Comparison of ENCODE assay signal across 10 cellular contexts in genomic region chr15:89121414-89121813, GRCh38. TPM values are rescaled to one million over a fixed set of nuclear protein-coding genes. Genes with fewer than 3 reads are reported as not detected.
A peak's percentile ranks its signal among the peaks of the same experiment; 100 is the strongest.
DNase-seq lines count a peak whose midpoint lies in the region; ATAC-seq, FAIRE-seq and TF ChIP-seq lines count a peak whose summit lies in the region.
"Had no signal": no experiment of that assay in that cellular context is flagged by ENCODE, and none has a peak within 500 bp of the region (broad histone marks: within the 10 kb centered on the region; RNA-seq: fewer than 3 reads in every experiment).

No MANE protein-coding gene starts in this region.

- no peaks in the 10 kb centered on the region for H3K27me3 ChIP-seq in bronchial epithelial cell (ENCODE audit: control insufficient read depth, insufficient read depth, low read length)
- H3K27me3 ChIP-seq in mucosa of rectum (ENCODE audit: control insufficient read depth in 2 of 2, insufficient read depth in 2 of 2, low read length in 2 of 2): no peaks in the 10 kb centered on the region

- TF ChIP-seq POLR2A in A549 (IDR thresholded peaks at IDR 0.05; ENCODE audit: low read length): no peak

- no peaks in the 10 kb centered on the region for H3K36me3 ChIP-seq in bronchial epithelial cell (ENCODE audit: control insufficient read depth, insufficient read depth, low read length)
- H3K36me3 ChIP-seq in mucosa of rectum (ENCODE audit: control insufficient read depth in 2 of 2, insufficient read depth in 2 of 2, low read length in 2 of 2): peaks cover 20 to 33% of the 10 kb centered on the region in 2 donors

- no peak for TF ChIP-seq EP300 in A549 (IDR thresholded peaks at IDR 0.05)

- TF ChIP-seq CTCF in A549 (IDR thresholded peaks at IDR 0.05): no peak
- TF ChIP-seq CTCF in bronchial epithelial cell (IDR thresholded peaks at IDR 0.05; ENCODE audit: insufficient read depth, low read length, severe bottlenecking): no peak
- TF ChIP-seq CTCF in omental fat pad (IDR thresholded peaks at IDR 0.05): no peak

- H3K4me3 ChIP-seq in A549 (no peak overlapping the region), bronchial epithelial cell (ENCODE audit: low read depth, low read length) (no peak overlapping the region), mucosa of rectum (ENCODE audit: low read length in 2 of 2) (peak overlapping the region in 1 of 2 donors; percentile 46)
- H3K4me3 ChIP-seq: SK-N-MC had no signal

- WGBS in A549 (ENCODE audit: missing lambda C conversion rate): 16% methylated on average over 3 of the region's 3 CpGs

- H3K9ac ChIP-seq in mucosa of rectum (ENCODE audit: low read depth in 1 of 2, low read length in 2 of 2): peak overlapping the region; percentile 38 to 47

- CTCF ChIA-PET in A549 (lab: Yijun Ruan, JAX): interaction anchor here (1.4 to 19.0 kb wide), 10 partner anchors 8 to 217 kb away, joined by 3 to 380 read pairs (median 24); no protein-coding TSS in a partner anchor

- ATAC-seq in A549 (peak in 1 of 2 experiments; percentile 28; a peak in 3 of 6 replicates), omental fat pad (ENCODE audit: low FRiP score) (no peak), GM21526 (IDR thresholded peaks at IDR 0.05; ENCODE audit: low FRiP score, unreplicated experiment) (no peak)

- DNase-seq in A549 (ENCODE audit: low read depth in 1 of 2, low spot score in 1 of 2): peak in 1 of 2 experiments; percentile 77
- DNase-seq in LoVo (ENCODE audit: low spot score): peak; percentile 82
- peak; percentile 98 for DNase-seq in bronchial epithelial cell (ENCODE audit: low read depth)
- DNase-seq in activated gamma-delta T cell treated with Interleukin-2 at 50 U/mL for 16 hours: no peak
- DNase-seq in omental fat pad (ENCODE audit: low spot score): no peak
- DNase-seq in GM19239 (ENCODE audit: insufficient read length, low spot score): no peak
- DNase-seq: activated CD4-positive, alpha-beta memory T cell treated with anti-CD3 and anti-CD28 coated beads for 36 hours had no signal

- no peak for TF ChIP-seq RAD21 in A549 (conservative IDR thresholded peaks at IDR 0.05 in 1 of 2, IDR thresholded peaks at IDR 0.05 in 1 of 2)

- FAIRE-seq in A549 (lab: Jason Lieb, UNC): no peak
- FAIRE-seq in bronchial epithelial cell (lab: Jason Lieb, UNC): no peak
- FAIRE-seq in GM19239 (lab: Jason Lieb, UNC): no peak

- H3K27ac ChIP-seq in A549 (peak overlapping the region; percentile 87 to 95), mucosa of rectum (ENCODE audit: low read depth in 2 of 2, low read length in 2 of 2) (peak overlapping the region; percentile 82 to 91)
- H3K27ac ChIP-seq: SK-N-MC had no signal

- H3K4me1 ChIP-seq in A549: peaks cover 96% of the 10 kb centered on the region
- peaks cover 33 to 41% of the 10 kb centered on the region in 2 donors for H3K4me1 ChIP-seq in mucosa of rectum (ENCODE audit: control insufficient read depth in 2 of 2, insufficient read depth in 2 of 2, low read length in 2 of 2)

- H3K9me3 ChIP-seq in A549 (no peaks in the 10 kb centered on the region), mucosa of rectum (ENCODE audit: control insufficient read depth in 2 of 2, low read length in 2 of 2) (no peaks in the 10 kb centered on the region)

- peak overlapping the region; percentile 75 for H3K4me2 ChIP-seq in A549

- POLR2A ChIA-PET in A549 (lab: Yijun Ruan, JAX): interaction anchor here (2.4 to 3.7 kb wide), 2 partner anchors 16 to 33 kb away, joined by 9 to 25 read pairs; partner anchors contain the start of gene ABHD2

TF ChIP-seq in A549, 52 proteins besides CTCF, POLR2A, EP300 and RAD21:
- TF ChIP-seq BCL3 (IDR thresholded peaks at IDR 0.05) (no peak), HDAC2 (IDR thresholded peaks at IDR 0.05) (no peak), HES2 (IDR thresholded peaks at IDR 0.05) (no peak), JUNB (IDR thresholded peaks at IDR 0.05) (no peak), GATA3 (IDR thresholded peaks at IDR 0.05; ENCODE audit: borderline replicate concordance) (peak; percentile 45)

RNA-seq across cellular contexts. Expression of gene ABHD2, which starts 33.2 kb away (rescaled TPM):
- 63.3 and 76.4 TPM in 2 replicates for polyA plus RNA-seq in A549 (2011; rRNA removed)
- polyA plus RNA-seq in A549 (2012; cell fraction: cytosol; rRNA removed): 31.8 and 36.7 TPM in 2 replicates
- polyA plus RNA-seq in A549 (2012; cell fraction: nucleus; rRNA removed): 30.7 and 39.5 TPM in 2 replicates
- 33.1 to 41.0 TPM (median 36.2 TPM) in 3 replicates for polyA plus RNA-seq in A549 (2017; fragmentation: RNase III; extraction: RNeasy Plus Mini Kit Qiagen cat#74134 plus additional on column Dnase treatment)
- 194 and 230 TPM in 2 replicates for polyA minus RNA-seq in A549 (2011; rRNA and poly(A)+ RNA removed)
- total RNA-seq in bronchial epithelial cell: 33.5 and 35.5 TPM in 2 replicates
- 100 to 1,000 TPM in 1 of 4 donors, 10 to 100 TPM in 3; 53.3 to 110 (median 68.6) TPM for total RNA-seq in omental fat pad

Comparison
In these comparisons a context has a peak if more than half of its experiments do, and no peak if none do; other contexts are left out.
1. DNase-seq: peak in LoVo (single experiment) and bronchial epithelial cell (single experiment); none in activated gamma-delta T cell treated with Interleukin-2 at 50 U/mL for 16 hours (single experiment), omental fat pad (single experiment) and GM19239 (single experiment).